8 cellular contexts compared by ENCODE assay signal in the genomic region with DNA sequence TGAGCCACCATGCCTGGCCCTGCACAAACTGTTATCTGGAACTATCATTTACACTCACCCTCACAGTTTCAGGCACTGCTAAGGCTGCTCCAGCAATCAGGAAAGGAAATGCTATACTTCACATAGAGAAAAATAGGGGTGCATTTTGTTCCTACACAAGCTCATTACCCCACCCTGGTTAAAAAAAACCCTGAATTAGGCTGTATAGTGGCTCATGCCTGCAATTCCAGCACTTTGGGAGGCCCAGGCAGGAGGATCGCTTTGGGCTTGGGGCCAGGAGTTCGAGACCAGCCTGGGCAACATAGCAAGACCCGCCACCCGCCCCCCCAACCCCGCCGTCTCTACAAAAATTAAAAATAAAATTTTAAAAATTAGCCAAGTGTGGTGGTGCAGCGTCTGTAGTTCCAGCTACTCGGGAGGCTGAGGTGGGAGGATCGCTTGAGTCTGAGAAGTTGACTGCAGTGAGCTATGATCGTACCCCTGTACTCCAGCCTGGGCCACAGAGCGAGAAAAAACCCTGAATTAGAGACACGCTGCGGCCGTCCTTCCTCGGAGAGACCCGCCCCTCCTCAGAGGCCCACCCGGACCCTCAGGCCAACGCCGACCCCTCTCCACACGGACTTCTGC. TPM values are rescaled to one million over a fixed set of nuclear protein-coding genes. Genes with fewer than 3 reads are reported as not detected.
DNase-seq lines count a peak whose midpoint lies in the region; ATAC-seq and TF ChIP-seq lines count a peak whose summit lies in the region.

No MANE protein-coding gene starts in this region.

- no peaks in the 10 kb centered on the region for H4K20me1 ChIP-seq in fibroblast of lung (ENCODE audit: control insufficient read depth, extremely low read depth, insufficient read depth, low read length)

- H3K23ac ChIP-seq in trophoblast cell (ENCODE audit: low read length), result no peak overlapping the region

- H2BK120ac ChIP-seq in trophoblast cell (ENCODE audit: insufficient read depth, low read length, poor library complexity), result peak overlapping the region; percentile 16

- H3K9me3 ChIP-seq in RWPE2 (ENCODE audit: severe bottlenecking), result no peaks in the 10 kb centered on the region
- H3K9me3 ChIP-seq in fibroblast of lung (ENCODE audit: control insufficient read depth, insufficient read depth, low read depth, low read length), result no peaks in the 10 kb centered on the region
- H3K9me3 ChIP-seq in trophoblast cell (ENCODE audit: insufficient read depth, low read depth, low read length), result no peaks in the 10 kb centered on the region

- H3K4me1 ChIP-seq in RWPE2 (ENCODE audit: insufficient read depth, poor library complexity, severe bottlenecking) (peaks cover 5% of the 10 kb centered on the region), fibroblast of lung (ENCODE audit: control insufficient read depth, extremely low read depth, insufficient read depth, low read length) (peaks cover 10% of the 10 kb centered on the region), trophoblast cell (ENCODE audit: control insufficient read depth in 1 of 2, insufficient read depth in 2 of 2, low read length in 2 of 2) (peaks cover 14 to 24% of the 10 kb centered on the region in 2 experiments)

- peak overlapping the region; percentile 79 for H4K8ac ChIP-seq in trophoblast cell (ENCODE audit: low read depth, low read length)

- peak overlapping the region; percentile 75 for H3K4me2 ChIP-seq in fibroblast of lung (ENCODE audit: extremely low read depth, insufficient read depth, low read length)
- H3K4me2 ChIP-seq in trophoblast cell (ENCODE audit: low read length), result peak overlapping the region; percentile 93

- H3K27me3 ChIP-seq in RWPE2 (ENCODE audit: insufficient read depth, poor library complexity, severe bottlenecking), result no peaks in the 10 kb centered on the region
- no peaks in the 10 kb centered on the region for H3K27me3 ChIP-seq in fibroblast of lung (ENCODE audit: control insufficient read depth, insufficient read depth, low read length)
- H3K27me3 ChIP-seq in trophoblast cell (ENCODE audit: insufficient read depth, low read length), result no peaks in the 10 kb centered on the region

- H3K27ac ChIP-seq in RWPE2 (ENCODE audit: poor library complexity, severe bottlenecking) (peak overlapping the region; percentile 62), fibroblast of lung (ENCODE audit: insufficient read depth, low read length) (peak overlapping the region; percentile 80), trophoblast cell (ENCODE audit: low read depth, low read length) (peak overlapping the region; percentile 69)

- H3K4ac ChIP-seq in trophoblast cell (ENCODE audit: low read depth, low read length), result peak overlapping the region; percentile 94

- peak overlapping the region; percentile 53 for H2BK5ac ChIP-seq in trophoblast cell (ENCODE audit: low read depth, low read length, poor library complexity)

- no peak for TF ChIP-seq CTCF in RWPE2 (IDR thresholded peaks at IDR 0.05; ENCODE audit: poor library complexity, severe bottlenecking)
- TF ChIP-seq CTCF in fibroblast of lung (conservative IDR thresholded peaks at IDR 0.05 in 1 of 2, IDR thresholded peaks at IDR 0.05 in 1 of 2; ENCODE audit: low read depth in 1 of 2, low read length in 2 of 2), result no peak

- peaks cover 34% of the 10 kb centered on the region for H3K79me2 ChIP-seq in fibroblast of lung (ENCODE audit: control insufficient read depth, insufficient read depth, low read length)
- H3K79me2 ChIP-seq in trophoblast cell (ENCODE audit: control insufficient read depth, insufficient read depth, low read length, poor library complexity), result peaks cover 16% of the 10 kb centered on the region

- H4K91ac ChIP-seq in trophoblast cell (ENCODE audit: low read depth, low read length), result peak overlapping the region; percentile 67

- H2BK12ac ChIP-seq in trophoblast cell (ENCODE audit: low read length), result no peak overlapping the region

- no peak for ATAC-seq in RWPE2 (ENCODE audit: low read depth)

- peak overlapping the region; percentile 70 for H3K18ac ChIP-seq in trophoblast cell (ENCODE audit: low read length)

- H3K79me1 ChIP-seq in trophoblast cell (ENCODE audit: low read length), result peaks cover 7% of the 10 kb centered on the region

- peak overlapping the region; percentile 4 for H2AK5ac ChIP-seq in trophoblast cell (ENCODE audit: low read length)

- peak overlapping the region; percentile 83 for H3K9ac ChIP-seq in fibroblast of lung (ENCODE audit: insufficient read depth, low read length)
- H3K9ac ChIP-seq in trophoblast cell (ENCODE audit: low read length), result peak overlapping the region; percentile 94

- H3K4me3 ChIP-seq in RWPE2 (ENCODE audit: severe bottlenecking), result peak overlapping the region; percentile 87
- peak overlapping the region; percentile 87 to 98 (median 95) for H3K4me3 ChIP-seq in fibroblast of lung (replicated peaks in 1 of 4; ENCODE audit: control extremely low read depth in 1 of 4, insufficient read depth in 1 of 4, low read depth in 3 of 4, low read length in 4 of 4)
- peak overlapping the region; percentile 95 for H3K4me3 ChIP-seq in trophoblast cell (ENCODE audit: low read depth, low read length)

- H4K12ac ChIP-seq in trophoblast cell (ENCODE audit: low read depth, low read length), result peak overlapping the region; percentile 78

- peak; percentile 38 for DNase-seq in NCI-H748 (lab: John Stamatoyannopoulos, UW; ENCODE audit: unreplicated experiment)
- DNase-seq in NCI-H748 treated with DMSO at 0.1 percent for 48 hours (lab: John Stamatoyannopoulos, UW), result no peak
- no peak for DNase-seq in RWPE2 (ENCODE audit: low spot score)
- no peak for DNase-seq in fibroblast of lung (ENCODE audit: low read depth in 2 of 2)
- no peak for DNase-seq in trophoblast cell
- DNase-seq in activated CD8-positive, alpha-beta memory T cell treated with anti-CD3 and anti-CD28 coated beads, Interleukin-2, amount 50 U/mL, for 48 hours, result no peak
- no peak for DNase-seq in UCSD-AML1 (lab: John Stamatoyannopoulos, UW; ENCODE audit: unreplicated experiment)
- DNase-seq in GM19238 (ENCODE audit: insufficient read length, low spot score), result no peak

- peak overlapping the region; percentile 56 for H3K14ac ChIP-seq in trophoblast cell (ENCODE audit: low read length)

- H3K36me3 ChIP-seq in RWPE2 (ENCODE audit: low read depth) (peaks cover 44% of the 10 kb centered on the region), fibroblast of lung (ENCODE audit: control insufficient read depth, insufficient read depth, low read length) (no peaks in the 10 kb centered on the region), trophoblast cell (ENCODE audit: control insufficient read depth in 1 of 2, insufficient read depth in 2 of 2, low read length in 2 of 2) (peaks cover 21 to 24% of the 10 kb centered on the region in 2 experiments)

- H2AFZ ChIP-seq in fibroblast of lung (ENCODE audit: low read length) (peak overlapping the region; percentile 79), trophoblast cell (ENCODE audit: insufficient read depth, low read length, poor library complexity) (no peak overlapping the region)

- no CpG with 5 or more reads among the region's 20 CpGs for WGBS in trophoblast cell (ENCODE audit: extremely low coverage, insufficient coverage, insufficient read length)

RNA-seq across cellular contexts. Expression of a gene that starts 0.5 kb away (rescaled TPM):
- total RNA-seq in fibroblast of lung, result 7.2 and 8.1 TPM in 2 replicates
- 2.3 and 2.6 TPM in 2 replicates for polyA plus RNA-seq in fibroblast of lung
- 3.3 and 5.2 TPM in 2 replicates for polyA plus RNA-seq in fibroblast of lung (2012)
- 1.6 and 2.5 TPM in 2 replicates for polyA minus RNA-seq in fibroblast of lung (ENCODE audit: low replicate concordance)
- 3.7 and 4.0 TPM in 2 replicates for polyA plus RNA-seq in trophoblast cell (2013)

RNA-seq across cellular contexts. Expression of a gene that starts 0.7 kb away (rescaled TPM):
- total RNA-seq in fibroblast of lung, result 38.0 and 44.9 TPM in 2 replicates
- polyA plus RNA-seq in fibroblast of lung, result 17.3 and 21.9 TPM in 2 replicates
- 20.1 and 28.4 TPM in 2 replicates for polyA plus RNA-seq in fibroblast of lung (2012)
- 61.0 and 99.5 TPM in 2 replicates for polyA minus RNA-seq in fibroblast of lung (ENCODE audit: low replicate concordance)
- 61.2 and 66.0 TPM in 2 replicates for polyA plus RNA-seq in trophoblast cell (2013)

RNA-seq across cellular contexts. Expression of a gene that starts 27.9 kb away (rescaled TPM):
- 269 and 296 TPM in 2 replicates for total RNA-seq in fibroblast of lung
- 2,326 and 2,573 TPM in 2 replicates for polyA plus RNA-seq in fibroblast of lung
- polyA plus RNA-seq in fibroblast of lung (2012), result 1,014 and 1,076 TPM in 2 replicates
- polyA minus RNA-seq in fibroblast of lung (ENCODE audit: low replicate concordance), result 47.8 and 72.0 TPM in 2 replicates
- polyA plus RNA-seq in trophoblast cell (2013), result 482 and 489 TPM in 2 replicates

RNA-seq across cellular contexts. Expression of a gene that starts 29.3 kb away (rescaled TPM):
- total RNA-seq in fibroblast of lung, result 114 and 129 TPM in 2 replicates
- 83.4 and 94.8 TPM in 2 replicates for polyA plus RNA-seq in fibroblast of lung
- polyA plus RNA-seq in fibroblast of lung (2012), result 109 and 110 TPM in 2 replicates
- 11.8 and 19.9 TPM in 2 replicates for polyA minus RNA-seq in fibroblast of lung (ENCODE audit: low replicate concordance)
- 126 and 130 TPM in 2 replicates for polyA plus RNA-seq in trophoblast cell (2013)

RNA-seq across cellular contexts. Expression of a gene that starts 29.7 kb away (rescaled TPM):
- total RNA-seq in fibroblast of lung, result 29.6 and 34.7 TPM in 2 replicates
- polyA plus RNA-seq in fibroblast of lung, result 105 and 136 TPM in 2 replicates
- 205 and 288 TPM in 2 replicates for polyA plus RNA-seq in fibroblast of lung (2012)
- polyA minus RNA-seq in fibroblast of lung (ENCODE audit: low replicate concordance), result 57.0 and 61.1 TPM in 2 replicates
- 102 and 109 TPM in 2 replicates for polyA plus RNA-seq in trophoblast cell (2013)
